2 cellular contexts compared by ENCODE assay signal in the genomic region with DNA sequence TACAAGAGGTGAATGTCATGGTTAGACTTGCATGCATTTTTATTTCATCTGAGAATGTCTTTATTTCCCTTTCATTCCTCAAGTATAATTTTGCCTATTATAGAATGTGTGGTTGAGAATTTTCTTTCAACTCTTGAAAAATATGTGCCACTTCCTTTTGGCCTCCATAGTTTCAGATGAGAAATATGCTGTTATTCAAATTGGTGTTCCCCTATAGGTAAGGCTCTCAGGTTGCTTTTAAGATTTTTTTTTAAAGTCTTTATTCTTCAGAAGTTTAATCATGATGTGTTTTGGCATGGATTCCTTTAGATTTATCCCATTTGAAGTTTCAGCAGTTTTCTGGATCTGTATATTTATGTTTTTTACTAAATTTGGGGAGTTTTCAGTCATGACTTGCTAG.
A peak's percentile ranks its signal among the peaks of the same experiment; 100 is the strongest.
TF ChIP-seq lines count a peak whose summit lies in the region.

No MANE protein-coding gene starts in this region.

TF ChIP-seq in HEK293, 187 proteins besides CTCF, POLR2A, EP300 and RAD21:
- TF ChIP-seq ZNF626 (tag by site-specific recombination; IDR thresholded peaks at IDR 0.05) (0 out of 2 replicates have a peak, but pooled peaks have one; percentile 68), ZNF558 (tag by site-specific recombination; IDR thresholded peaks at IDR 0.05) (peak; percentile 72), ZNF280C (tag by site-specific recombination; IDR thresholded peaks at IDR 0.05) (no peak), SETDB1 (IDR thresholded peaks at IDR 0.05; ENCODE audit: insufficient read length, low read length) (peak; percentile 94), TRIM28 (IDR thresholded peaks at IDR 0.05; ENCODE audit: borderline replicate concordance, low read length) (peak; percentile 93), ZNF510 (tag by site-specific recombination; IDR thresholded peaks at IDR 0.05; ENCODE audit: insufficient replicate concordance) (peak; percentile 12)
- TF ChIP-seq, protein P1, sequence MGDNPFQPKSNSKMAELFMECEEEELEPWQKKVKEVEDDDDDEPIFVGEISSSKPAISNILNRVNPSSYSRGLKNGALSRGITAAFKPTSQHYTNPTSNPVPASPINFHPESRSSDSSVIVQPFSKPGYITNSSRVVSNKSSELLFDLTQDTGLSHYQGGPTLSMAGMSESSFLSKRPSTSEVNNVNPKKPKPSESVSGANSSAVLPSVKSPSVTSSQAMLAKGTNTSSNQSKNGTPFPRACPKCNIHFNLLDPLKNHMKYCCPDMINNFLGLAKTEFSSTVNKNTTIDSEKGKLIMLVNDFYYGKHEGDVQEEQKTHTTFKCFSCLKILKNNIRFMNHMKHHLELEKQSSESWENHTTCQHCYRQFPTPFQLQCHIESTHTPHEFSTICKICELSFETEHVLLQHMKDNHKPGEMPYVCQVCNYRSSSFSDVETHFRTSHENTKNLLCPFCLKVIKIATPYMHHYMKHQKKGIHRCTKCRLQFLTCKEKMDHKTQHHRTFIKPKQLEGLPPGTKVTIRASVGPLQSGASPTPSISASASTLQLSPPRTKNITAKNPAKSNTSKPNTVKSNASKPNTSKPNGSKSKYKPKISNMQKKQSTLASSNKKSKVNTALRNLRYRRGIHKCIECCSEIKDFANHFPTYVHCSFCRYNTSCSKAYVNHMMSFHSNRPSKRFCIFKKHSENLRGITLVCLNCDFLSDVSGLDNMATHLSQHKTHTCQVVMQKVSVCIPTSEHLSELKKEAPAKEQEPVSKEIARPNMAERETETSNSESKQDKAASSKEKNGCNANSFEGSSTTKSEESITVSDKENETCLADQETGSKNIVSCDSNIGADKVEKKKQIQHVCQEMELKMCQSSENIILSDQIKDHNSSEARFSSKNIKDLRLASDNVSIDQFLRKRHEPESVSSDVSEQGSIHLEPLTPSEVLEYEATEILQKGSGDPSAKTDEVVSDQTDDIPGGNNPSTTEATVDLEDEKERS (tag by site-specific recombination; IDR thresholded peaks at IDR 0.05) = 0 out of 2 replicates have a peak, but pooled peaks have one; percentile 37
- TF ChIP-seq, protein P2, sequence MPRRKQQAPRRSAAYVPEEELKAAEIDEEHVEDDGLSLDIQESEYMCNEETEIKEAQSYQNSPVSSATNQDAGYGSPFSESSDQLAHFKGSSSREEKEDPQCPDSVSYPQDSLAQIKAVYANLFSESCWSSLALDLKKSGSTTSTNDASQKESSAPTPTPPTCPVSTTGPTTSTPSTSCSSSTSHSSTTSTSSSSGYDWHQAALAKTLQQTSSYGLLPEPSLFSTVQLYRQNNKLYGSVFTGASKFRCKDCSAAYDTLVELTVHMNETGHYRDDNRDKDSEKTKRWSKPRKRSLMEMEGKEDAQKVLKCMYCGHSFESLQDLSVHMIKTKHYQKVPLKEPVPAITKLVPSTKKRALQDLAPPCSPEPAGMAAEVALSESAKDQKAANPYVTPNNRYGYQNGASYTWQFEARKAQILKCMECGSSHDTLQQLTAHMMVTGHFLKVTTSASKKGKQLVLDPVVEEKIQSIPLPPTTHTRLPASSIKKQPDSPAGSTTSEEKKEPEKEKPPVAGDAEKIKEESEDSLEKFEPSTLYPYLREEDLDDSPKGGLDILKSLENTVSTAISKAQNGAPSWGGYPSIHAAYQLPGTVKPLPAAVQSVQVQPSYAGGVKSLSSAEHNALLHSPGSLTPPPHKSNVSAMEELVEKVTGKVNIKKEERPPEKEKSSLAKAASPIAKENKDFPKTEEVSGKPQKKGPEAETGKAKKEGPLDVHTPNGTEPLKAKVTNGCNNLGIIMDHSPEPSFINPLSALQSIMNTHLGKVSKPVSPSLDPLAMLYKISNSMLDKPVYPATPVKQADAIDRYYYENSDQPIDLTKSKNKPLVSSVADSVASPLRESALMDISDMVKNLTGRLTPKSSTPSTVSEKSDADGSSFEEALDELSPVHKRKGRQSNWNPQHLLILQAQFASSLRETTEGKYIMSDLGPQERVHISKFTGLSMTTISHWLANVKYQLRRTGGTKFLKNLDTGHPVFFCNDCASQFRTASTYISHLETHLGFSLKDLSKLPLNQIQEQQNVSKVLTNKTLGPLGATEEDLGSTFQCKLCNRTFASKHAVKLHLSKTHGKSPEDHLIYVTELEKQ (tag by site-specific recombination; IDR thresholded peaks at IDR 0.05; ENCODE audit: borderline replicate concordance) = no peak
- TF ChIP-seq, protein P3, sequence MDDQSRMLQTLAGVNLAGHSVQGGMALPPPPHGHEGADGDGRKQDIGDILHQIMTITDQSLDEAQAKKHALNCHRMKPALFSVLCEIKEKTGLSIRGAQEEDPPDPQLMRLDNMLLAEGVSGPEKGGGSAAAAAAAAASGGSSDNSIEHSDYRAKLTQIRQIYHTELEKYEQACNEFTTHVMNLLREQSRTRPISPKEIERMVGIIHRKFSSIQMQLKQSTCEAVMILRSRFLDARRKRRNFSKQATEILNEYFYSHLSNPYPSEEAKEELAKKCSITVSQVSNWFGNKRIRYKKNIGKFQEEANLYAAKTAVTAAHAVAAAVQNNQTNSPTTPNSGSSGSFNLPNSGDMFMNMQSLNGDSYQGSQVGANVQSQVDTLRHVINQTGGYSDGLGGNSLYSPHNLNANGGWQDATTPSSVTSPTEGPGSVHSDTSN (CRISPR knock-in tag; IDR thresholded peaks at IDR 0.05) = no peak

TF ChIP-seq in K562, 482 proteins besides CTCF, POLR2A, EP300 and RAD21:
- TF ChIP-seq CBX3 (IDR thresholded peaks at IDR 0.05; ENCODE audit: borderline replicate concordance in 1 of 2, low read length in 2 of 2) = peak in 1 of 2 experiments; percentile 99; a peak in 2 of 3 replicates
- TF ChIP-seq ZNF766 (CRISPR knock-in tag; conservative IDR thresholded peaks at IDR 0.05) = 0 out of 2 replicates have a peak, but pooled peaks have one; percentile 23
- TF ChIP-seq ELK3 (CRISPR knock-in tag; IDR thresholded peaks at IDR 0.05) = no peak
- TF ChIP-seq TRIM24 (IDR thresholded peaks at IDR 0.05) = peak in 1 of 2 experiments; percentile 59; a peak in 3 of 4 replicates
- TF ChIP-seq TRIM28 (IDR thresholded peaks at IDR 0.05) = peak; percentile 98
- no peak for TF ChIP-seq TARDBP (IDR thresholded peaks at IDR 0.05)
- TF ChIP-seq CBX5 (IDR thresholded peaks at IDR 0.05; ENCODE audit: borderline replicate concordance, low read depth) = peak; percentile 96
TF ChIP-seq in K562: peak in this region for 5.
